ENCODE assay signal across 21 cellular contexts in genomic region chr12:85550924-85551323, GRCh38.
"Had no signal": no experiment of that assay in that cellular context is flagged by ENCODE, and none has a peak within 500 bp of the region (broad histone marks: within the 10 kb centered on the region; RNA-seq: fewer than 3 reads in every experiment).

No MANE protein-coding gene starts in this region.

- H3K4me3 ChIP-seq: heart right ventricle, smooth muscle cell, transverse colon had no signal

- H3K4me2 ChIP-seq: smooth muscle cell had no signal

- H3K4me1 ChIP-seq: heart right ventricle had no signal

- H3K36me3 ChIP-seq: heart right ventricle, transverse colon had no signal

- DNase-seq: activated CD4-positive, alpha-beta T cell treated with anti-CD3 and anti-CD28 coated beads, Interleukin-2, amount 50 U/mL, for 4 hours; activated CD8-positive, alpha-beta memory T cell treated with anti-CD3 and anti-CD28 coated beads for 24 hours; activated CD8-positive, alpha-beta memory T cell treated with anti-CD3 and anti-CD28 coated beads, Interleukin-2, amount 50 U/mL, for 4 hours; activated naive CD4-positive, alpha-beta T cell treated with anti-CD3 and anti-CD28 coated beads for 36 hours; activated T-cell treated with anti-CD3 and anti-CD28 coated beads, Interleukin-2, amount 50 U/mL, for 4 hours; cerebellar nuclear complex; cortex of kidney; heart right ventricle; left ventricle myocardium superior; nephron progenitor cell; occipital lobe; stimulated activated CD4-positive, alpha-beta T cell treated with anti-CD3 and anti-CD28 coated beads, Interleukin-15, amount 100 ng/mL, for 24 hours; stimulated activated CD4-positive, alpha-beta T cell treated with anti-CD3 and anti-CD28 coated beads, Interleukin-2, amount 100 ng/mL, for 48 hours; stimulated activated CD8-positive, alpha-beta memory T cell treated with anti-CD3 and anti-CD28 coated beads, Interleukin-4, amount 100 ng/mL, for 48 hours; stimulated activated naive B cell treated with anti-CD40 and anti-IgM and Interleukin-4, amounts not matched to agents 10 μg/mL and 1 μg/mL and 100 μg/mL, for 72 hours; T-helper 1 cell; transverse colon had no signal

- H3K9me3 ChIP-seq: heart right ventricle, transverse colon had no signal

- H3K27ac ChIP-seq: epithelial cell of prostate, heart right ventricle, transverse colon had no signal

- H3K27me3 ChIP-seq: heart right ventricle, transverse colon had no signal

- FAIRE-seq: TTC549, urothelium cell line had no signal
